ENCODE assay signal across 12 cellular contexts in the genomic region with DNA sequence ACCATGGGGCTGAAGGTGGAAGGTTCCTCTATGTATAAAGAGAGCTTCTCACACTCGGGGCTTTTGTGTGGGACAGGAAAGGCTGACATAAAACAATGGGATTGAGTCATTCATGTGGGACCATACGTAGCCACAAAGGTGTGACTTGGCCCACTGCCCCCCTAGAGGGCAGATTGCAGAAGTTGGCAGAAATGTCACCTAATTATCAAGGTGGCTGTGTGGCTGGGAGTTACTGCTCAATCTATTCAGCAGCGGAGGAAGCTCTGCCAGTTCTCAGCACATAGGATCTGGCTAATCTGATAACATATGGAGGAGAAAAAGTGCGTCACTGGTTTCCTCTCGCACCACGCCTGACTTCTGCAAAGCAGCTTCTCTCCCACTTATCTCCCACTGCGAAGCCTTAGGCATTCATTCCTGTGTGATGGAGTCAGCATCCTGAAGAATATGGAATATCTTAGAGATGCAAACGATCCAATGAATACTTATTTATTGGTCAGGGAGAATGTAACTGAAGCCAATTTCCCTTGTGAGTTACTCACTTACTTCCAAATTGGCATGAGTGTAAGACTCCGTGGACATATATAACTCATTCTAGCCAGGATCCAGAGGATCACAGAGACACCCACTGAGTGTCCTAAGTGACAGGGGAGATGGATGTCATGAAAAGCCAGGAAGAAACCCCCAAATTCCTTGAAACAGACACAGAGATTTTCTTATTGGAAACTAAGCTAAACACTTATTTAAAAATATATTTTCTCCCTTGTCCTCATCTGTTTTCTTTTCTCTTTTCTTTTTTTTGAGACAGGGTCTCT.
DNase-seq lines count a peak whose midpoint lies in the region; ATAC-seq and TF ChIP-seq lines count a peak whose summit lies in the region.
"Had no signal": no experiment of that assay in that cellular context is flagged by ENCODE, and none has a peak within 500 bp of the region (broad histone marks: within the 10 kb centered on the region; RNA-seq: fewer than 3 reads in every experiment).

No MANE protein-coding gene starts in this region.

- no peak overlapping the region for H3K23ac ChIP-seq in mesendoderm (ENCODE audit: low read length)

- intact Hi-C loops in thyroid gland (cut with DNase I): no loop called here

- no peak overlapping the region for H2BK5ac ChIP-seq in mesendoderm (ENCODE audit: low read length)

- peak overlapping the region in 3 of 5 experiments; percentile 5 to 86 (median 61) for H3K27ac Mint-ChIP-seq in brain

- no peak overlapping the region for H3K4me2 ChIP-seq in mesendoderm (ENCODE audit: low read length)

- no peak overlapping the region for H2BK120ac ChIP-seq in mesendoderm (ENCODE audit: low read depth, low read length)

- H3K79me1 ChIP-seq in mesendoderm (ENCODE audit: low read length): no peaks in the 10 kb centered on the region

- no peak for TF ChIP-seq CTCF in brain (conservative IDR thresholded peaks at IDR 0.05)
- TF ChIP-seq CTCF in thyroid gland (IDR thresholded peaks at IDR 0.05): no peak

- H3K56ac ChIP-seq in mesendoderm (ENCODE audit: low read length): no peak overlapping the region

- DNase-seq in EH (ENCODE audit: low read depth) (peak; percentile 98), NCI-H2196 treated with DMSO at 0.1 percent for 48 hours (lab: John Stamatoyannopoulos, UW; ENCODE audit: unreplicated experiment) (peak; percentile 12), mesendoderm (peak; percentile 95), NCI-H2107 treated with DMSO at 0.1 percent for 48 hours (lab: John Stamatoyannopoulos, UW; ENCODE audit: unreplicated experiment) (no peak), Ammon's horn (ENCODE audit: low spot score) (no peak), thyroid gland (no peak)
- DNase-seq: activated CD8-positive, alpha-beta memory T cell treated with anti-CD3 and anti-CD28 coated beads, Interleukin-2, amount 50 U/mL, for 48 hours; NCI-H2171; tibial artery had no signal

- no peak overlapping the region for H3K18ac ChIP-seq in mesendoderm (ENCODE audit: low read length)

- H3K79me2 ChIP-seq in mesendoderm (ENCODE audit: control insufficient read depth, insufficient read depth, low read length): no peaks in the 10 kb centered on the region

- H3K4me1 ChIP-seq in mesendoderm (ENCODE audit: control insufficient read depth, low read depth, low read length) (peaks cover 7% of the 10 kb centered on the region), thyroid gland (peaks cover 0 to 5% of the 10 kb centered on the region in 2 donors)
- H3K4me1 ChIP-seq: tibial artery had no signal

- H3K9me3 ChIP-seq in thyroid gland: no peaks in the 10 kb centered on the region
- H3K9me3 ChIP-seq: tibial artery had no signal

- H4K5ac ChIP-seq in mesendoderm (ENCODE audit: low read length): no peak overlapping the region

- H3K9ac ChIP-seq in mesendoderm (ENCODE audit: low read length): no peak overlapping the region

- no peaks in the 10 kb centered on the region for H3K27me3 Mint-ChIP-seq in brain

- H3K9me3 Mint-ChIP-seq in brain: no peaks in the 10 kb centered on the region

- no peak for ATAC-seq in GM19023 (IDR thresholded peaks at IDR 0.05; ENCODE audit: unreplicated experiment)

- no peaks in the 10 kb centered on the region for H3K36me3 Mint-ChIP-seq in brain

- peaks cover 10% of the 10 kb centered on the region for H3K4me1 Mint-ChIP-seq in brain

- no peak overlapping the region for H2AK5ac ChIP-seq in mesendoderm (ENCODE audit: low read length)

- no peak overlapping the region for H4K8ac ChIP-seq in mesendoderm (ENCODE audit: low read depth, low read length)

- no peaks in the 10 kb centered on the region for H3K27me3 ChIP-seq in mesendoderm (ENCODE audit: insufficient read depth, low read length, poor library complexity)
- no peaks in the 10 kb centered on the region for H3K27me3 ChIP-seq in thyroid gland
- H3K27me3 ChIP-seq: tibial artery had no signal

- H3K4me3 ChIP-seq in mesendoderm (ENCODE audit: low read length): no peak overlapping the region
- H3K4me3 ChIP-seq in thyroid gland (replicated peaks in 1 of 3): no peak overlapping the region
- H3K4me3 ChIP-seq: skin epidermis, tibial artery had no signal

- H3K36me3 ChIP-seq in mesendoderm (ENCODE audit: control insufficient read depth, insufficient read depth, low read length) (no peaks in the 10 kb centered on the region), thyroid gland (no peaks in the 10 kb centered on the region)
- H3K36me3 ChIP-seq: tibial artery had no signal

- no CpG with 5 or more reads among the region's 9 CpGs for WGBS in mesendoderm (ENCODE audit: extremely low coverage, insufficient coverage, low lambda C conversion rate)
- WGBS in thyroid gland, 2 donors: 54 to 69% methylated on average over 9 of the region's 9 CpGs

- no peak overlapping the region for H3K4ac ChIP-seq in mesendoderm (ENCODE audit: low read depth, low read length)

- H3K27ac ChIP-seq in mesendoderm (ENCODE audit: low read depth, low read length) (no peak overlapping the region), thyroid gland (no peak overlapping the region)
- H3K27ac ChIP-seq: skin epidermis, tibial artery had no signal

- TF ChIP-seq POLR2A in thyroid gland (IDR thresholded peaks at IDR 0.05): no peak

- H2BK15ac ChIP-seq in mesendoderm (replicated peaks; ENCODE audit: low read depth): no peak overlapping the region

- H3K4me3 Mint-ChIP-seq in brain: no peak overlapping the region

Comparison
In these comparisons a context has a peak if more than half of its experiments do, and no peak if none do; other contexts are left out.
1. DNase-seq: peak in EH (single experiment), NCI-H2196 treated with DMSO at 0.1 percent for 48 hours (single experiment) and mesendoderm (single experiment); none in NCI-H2107 treated with DMSO at 0.1 percent for 48 hours (single experiment), Ammon's horn (single experiment) and thyroid gland (0 of 2).